8 cellular contexts compared by ENCODE assay signal in genomic region chr1:212035835-212036605, GRCh38. TPM values are rescaled to one million over a fixed set of nuclear protein-coding genes. Genes with fewer than 3 reads are reported as not detected.
DNase-seq lines count a peak whose midpoint lies in the region; ATAC-seq, FAIRE-seq and TF ChIP-seq lines count a peak whose summit lies in the region.

No MANE protein-coding gene starts in this region.

- in situ Hi-C loops in K562 (cut with MboI) = loop anchor here (25.0 kb wide), 1 partner anchor 349 kb away; the partner anchor contains the start of gene NEK2

- no peak for TF ChIP-seq CTCF in GM06990 (IDR thresholded peaks at IDR 0.05; ENCODE audit: insufficient read depth, low read length, poor library complexity, severe bottlenecking)
- TF ChIP-seq CTCF in HL-60 (IDR thresholded peaks at IDR 0.05; ENCODE audit: insufficient read depth, low read length) = no peak
- no peak; a peak in 1 of 6 replicates for TF ChIP-seq CTCF in K562 (IDR thresholded peaks at IDR 0.05 in 2 of 3, conservative IDR thresholded peaks at IDR 0.05 in 1 of 3; ENCODE audit: insufficient read depth in 2 of 3, low read depth in 1 of 3, low read length in 3 of 3)
- no peak for TF ChIP-seq CTCF in GM10266 (IDR thresholded peaks at IDR 0.05; ENCODE audit: control insufficient read depth, insufficient read depth, low read depth, missing control alignments)

- peak overlapping the region; percentile 98 to 99 for H3K9ac ChIP-seq in K562 (ENCODE audit: insufficient read depth in 1 of 2, low read depth in 2 of 2, low read length in 2 of 2)
- H3K9ac ChIP-seq in mucosa of stomach (ENCODE audit: low read length) = peak overlapping the region; percentile 1

- intact Hi-C loops in K562 (cut with micrococcal nuclease) = loop anchor here (1.0 to 2.0 kb wide), 6 partner anchors 24 to 356 kb away; partner anchors contain the start of gene LPGAT1

- no peaks in the 10 kb centered on the region for H3K27me3 ChIP-seq in GM06990 (replicated peaks; ENCODE audit: control insufficient read depth, insufficient read depth, low read length)
- no peaks in the 10 kb centered on the region for H3K27me3 ChIP-seq in HL-60 (ENCODE audit: insufficient read depth, poor library complexity, severe bottlenecking)
- no peaks in the 10 kb centered on the region for H3K27me3 ChIP-seq in K562 (ENCODE audit: control insufficient read depth in 2 of 2, insufficient read depth in 2 of 2, low read length in 2 of 2)
- no peaks in the 10 kb centered on the region for H3K27me3 ChIP-seq in mucosa of stomach (ENCODE audit: control insufficient read depth, insufficient read depth, low read length)

- H3K79me2 ChIP-seq in K562 (ENCODE audit: control insufficient read depth, insufficient read depth, low read length) = peaks cover 94% of the 10 kb centered on the region

- TF ChIP-seq RAD21 in K562 (CRISPR knock-in tag; conservative IDR thresholded peaks at IDR 0.05 in 1 of 2, IDR thresholded peaks at IDR 0.05 in 1 of 2) = no peak; a peak in 1 of 4 replicates

- ATAC-seq in GM21367 (IDR thresholded peaks at IDR 0.05; ENCODE audit: unreplicated experiment) = peak; percentile 6
- peak; percentile 20 for ATAC-seq in K562

- no peak; the same call in 1 of the 2 replicates for TF ChIP-seq EP300 in K562 (IDR thresholded peaks at IDR 0.05; ENCODE audit: low read length)

- H3K9me1 ChIP-seq in K562 (ENCODE audit: control insufficient read depth, insufficient read depth, low read length) = no peaks in the 10 kb centered on the region

- H3K9me3 ChIP-seq in K562 (replicated peaks; ENCODE audit: control insufficient read depth, insufficient read depth, low read depth, low read length) (peaks cover 9% of the 10 kb centered on the region; the same call in 1 of the 2 replicates), mucosa of stomach (ENCODE audit: control insufficient read depth, low read length) (no peaks in the 10 kb centered on the region)

- no peak for TF ChIP-seq POLR2A in K562 (conservative IDR thresholded peaks at IDR 0.05)

- no peak for DNase-seq in GM06990 (ENCODE audit: extremely low read depth, insufficient read length)
- no peak for DNase-seq in HL-60 (ENCODE audit: low read depth in 1 of 2, low spot score in 1 of 2)
- no peak for DNase-seq in K562 (ENCODE audit: extremely low read depth in 1 of 4, low spot score in 3 of 4)
- DNase-seq in GM10266 (ENCODE audit: extremely low spot score) = no peak
- no peak for DNase-seq in stimulated activated CD4-positive, alpha-beta T cell treated with anti-CD3 and anti-CD28 coated beads, Interleukin-12 subunit alpha, Interleukin-12 subunit beta, amount 100 ng/mL, for 4 hours
- no peak for DNase-seq in UCSD-AML1 (lab: John Stamatoyannopoulos, UW; ENCODE audit: unreplicated experiment)

- CTCF ChIA-PET in K562 (lab: Yijun Ruan, JAX; ENCODE audit: low intra/inter-chr PET ratio) = interaction anchor here (1.8 to 2.6 kb wide), 3 partner anchors 24 to 355 kb away, joined by 11 to 22 read pairs (median 12); no protein-coding TSS in a partner anchor

- H4K20me1 ChIP-seq in K562 (replicated peaks; ENCODE audit: control insufficient read depth, insufficient read depth, low read length) = peaks cover 13% of the 10 kb centered on the region

- no peak for FAIRE-seq in K562 (lab: Jason Lieb, UNC)

- peak overlapping the region; percentile 94 for H3K27ac ChIP-seq in HL-60 (replicated peaks)
- H3K27ac ChIP-seq in K562 (ENCODE audit: extremely low read depth, low read depth, low read length) = peak overlapping the region; percentile 96

- H3K4me3 ChIP-seq in GM06990 (replicated peaks; ENCODE audit: low read depth, low read length) = peak overlapping the region; percentile 98
- peak overlapping the region; percentile 79 for H3K4me3 ChIP-seq in HL-60 (replicated peaks; ENCODE audit: insufficient read depth, low read length)
- H3K4me3 ChIP-seq in K562 = peak overlapping the region; percentile 74
- H3K4me3 ChIP-seq in mucosa of stomach (ENCODE audit: low read length) = peak overlapping the region; percentile 38

- WGBS in K562 (ENCODE audit: insufficient coverage, low coverage, missing lambda C conversion rate) = under 1% methylated on average over 32 of the region's 32 CpGs

- POLR2A ChIA-PET in K562 (lab: Yijun Ruan, JAX) = interaction anchor here (0.5 to 3.8 kb wide), 45 partner anchors 10 to 740 kb away, joined by 3 to 36 read pairs (median 4); partner anchors contain the start of genes ATF3, NEK2 and NENF

- peak overlapping the region; percentile 96 for H3K4me2 ChIP-seq in K562 (ENCODE audit: insufficient read depth, low read length)

- peak overlapping the region; percentile 80 for H2AFZ ChIP-seq in K562 (ENCODE audit: low read depth, low read length)

- H3K36me3 ChIP-seq in GM06990 (ENCODE audit: control insufficient read depth, insufficient read depth, low read length) = no peaks in the 10 kb centered on the region
- peaks cover 60% of the 10 kb centered on the region for H3K36me3 ChIP-seq in K562 (ENCODE audit: control insufficient read depth, insufficient read depth, low read length)
- no peaks in the 10 kb centered on the region for H3K36me3 ChIP-seq in mucosa of stomach (ENCODE audit: control insufficient read depth, insufficient read depth, low read length)

- H3K4me1 ChIP-seq in K562 (replicated peaks in 1 of 2; ENCODE audit: control insufficient read depth in 2 of 2, insufficient read depth in 2 of 2, low read length in 2 of 2) (peaks cover 4 to 30% of the 10 kb centered on the region in 2 experiments; a peak in 4 of 5 replicates), mucosa of stomach (ENCODE audit: control insufficient read depth, insufficient read depth, low read length) (no peaks in the 10 kb centered on the region)

- BruUV-seq in K562 (replicated peaks; lab: Mats Ljungman, UMichigan) = TSS peak; percentile 53

TF ChIP-seq in K562, 482 proteins besides CTCF, POLR2A, EP300 and RAD21 (continues in another document):
- TF ChIP-seq MAZ (CRISPR knock-in tag; conservative IDR thresholded peaks at IDR 0.05 in 1 of 2, IDR thresholded peaks at IDR 0.05 in 1 of 2) = 0 out of 4 replicates have a peak, but pooled peaks of 1 of the 2 experiments have one; percentile 7
- TF ChIP-seq CHAMP1 (IDR thresholded peaks at IDR 0.05) = no peak
- no peak for TF ChIP-seq SLC30A9 (CRISPR knock-in tag; IDR thresholded peaks at IDR 0.05)
- TF ChIP-seq SMARCB1 (IDR thresholded peaks at IDR 0.05; ENCODE audit: insufficient read length, low read depth) = no peak
- no peak for TF ChIP-seq ZNF444 (CRISPR knock-in tag; IDR thresholded peaks at IDR 0.05)

RNA-seq across cellular contexts. Expression of gene DTL, which starts 0.5 kb away (rescaled TPM):
- 43.6 and 104 TPM in 2 replicates for total RNA-seq in K562 (2011; cell fraction: chromatin; rRNA removed; ENCODE audit: low replicate concordance)
- total RNA-seq in K562 (2011; cell fraction: nucleolus; rRNA removed) = 28.5 and 36.7 TPM in 2 replicates
- total RNA-seq in K562 (2011; cell fraction: nucleoplasm; rRNA removed) = 41.9 and 52.9 TPM in 2 replicates
- total RNA-seq in K562 (2014; rRNA removed) (49.1 and 57.4 TPM in 2 replicates), K562 (2014; rRNA removed; fragmentation: Illumina TruSeq; extraction: Trizol) (63.2 and 71.8 TPM in 2 replicates), K562 (2015; rRNA removed; fragmentation: Illumina TruSeq; extraction: Trizol) (49.2 and 57.7 TPM in 2 replicates), K562 (2021) (64.3 and 74.4 TPM in 2 replicates)
- polyA plus RNA-seq in K562 (2011; rRNA removed) (66.2 and 86.2 TPM in 2 replicates), K562 (2014; fragmentation: Illumina TruSeq; extraction: Trizol) (70.5 and 81.0 TPM in 2 replicates), K562 (2014; fragmentation: Nextera tagmentation; extraction: Ambion mirVana) (10 to 100 TPM; 38.3 to 66.7 TPM), K562 (2014; rRNA removed) (42.9 and 48.6 TPM in 2 replicates)
- 53.2 and 54.9 TPM in 2 replicates for polyA plus RNA-seq in K562 (2011; cell fraction: cytosol; rRNA removed)
- polyA plus RNA-seq in K562 (2011; cell fraction: nucleus; rRNA removed) = 96.4 and 104 TPM in 2 replicates
- 42.5 and 55.4 TPM in 2 replicates for polyA plus RNA-seq in K562 (2012)
- 116 and 121 TPM in 2 replicates for polyA minus RNA-seq in K562 (2011; rRNA and poly(A)+ RNA removed)
- 30.4 and 53.4 TPM in 2 replicates for polyA minus RNA-seq in K562 (2011; cell fraction: cytosol; rRNA and poly(A)+ RNA removed)
- polyA minus RNA-seq in K562 (2011; cell fraction: nucleus; rRNA and poly(A)+ RNA removed) = 49.1 and 71.4 TPM in 2 replicates

RNA-seq across cellular contexts. Expression of gene INTS7, which starts 0.7 kb away (rescaled TPM):
- total RNA-seq in K562 (2011; cell fraction: chromatin; rRNA removed; ENCODE audit: low replicate concordance) = 77.2 and 123 TPM in 2 replicates
- total RNA-seq in K562 (2011; cell fraction: nucleolus; rRNA removed) = 32.5 and 36.2 TPM in 2 replicates
- total RNA-seq in K562 (2011; cell fraction: nucleoplasm; rRNA removed) = 45.5 and 66.6 TPM in 2 replicates
- total RNA-seq in K562 (2014; rRNA removed) = 27.3 and 33.8 TPM in 2 replicates
- total RNA-seq in K562 (2014; rRNA removed; fragmentation: Illumina TruSeq; extraction: Trizol) = 41.8 and 45.2 TPM in 2 replicates
- total RNA-seq in K562 (2015; rRNA removed; fragmentation: Illumina TruSeq; extraction: Trizol) = 34.3 and 38.9 TPM in 2 replicates
- total RNA-seq in K562 (2021) = 38.0 and 40.4 TPM in 2 replicates
- 66.4 and 68.4 TPM in 2 replicates for polyA plus RNA-seq in K562 (2011; rRNA removed)
- polyA plus RNA-seq in K562 (2011; cell fraction: cytosol; rRNA removed) = 29.8 and 33.2 TPM in 2 replicates
- polyA plus RNA-seq in K562 (2011; cell fraction: nucleus; rRNA removed) = 36.3 and 41.0 TPM in 2 replicates
- polyA plus RNA-seq in K562 (2012) = 29.0 and 29.7 TPM in 2 replicates
- 42.8 and 51.2 TPM in 2 replicates for polyA plus RNA-seq in K562 (2014; fragmentation: Illumina TruSeq; extraction: Trizol)
- polyA plus RNA-seq in K562 (2014; fragmentation: Nextera tagmentation; extraction: Ambion mirVana) = 10 to 100 TPM; 36.5 to 57.0 TPM
- polyA plus RNA-seq in K562 (2014; rRNA removed) = 29.8 and 33.3 TPM in 2 replicates
- 98.6 and 113 TPM in 2 replicates for polyA minus RNA-seq in K562 (2011; rRNA and poly(A)+ RNA removed)
- polyA minus RNA-seq in K562 (2011; cell fraction: cytosol; rRNA and poly(A)+ RNA removed) = 39.9 and 52.7 TPM in 2 replicates
- polyA minus RNA-seq in K562 (2011; cell fraction: nucleus; rRNA and poly(A)+ RNA removed) = 37.4 and 74.0 TPM in 2 replicates

Comparison
In these comparisons a context has a peak if more than half of its experiments do, and no peak if none do; other contexts are left out.
1. H3K4me3 ChIP-seq: peak in every context shown above with its lines; median percentile 98 in GM06990; 79 in HL-60; 74 in K562; 38 in mucosa of stomach.